ENCODE assay signal across 31 cellular contexts in genomic region chr3:10665611-10666010, GRCh38.
"Had no signal": no experiment of that assay in that cellular context is flagged by ENCODE, and none has a peak within 500 bp of the region (broad histone marks: within the 10 kb centered on the region; RNA-seq: fewer than 3 reads in every experiment).

No MANE protein-coding gene starts in this region.

- H3K27me3 ChIP-seq: neural progenitor cell, ovary had no signal

- H3K9me3 Mint-ChIP-seq: mesothelial cell of epicardium; natural killer cell; nephron progenitor cell; neural progenitor cell; stimulated activated effector memory CD8-positive, alpha-beta T cell treated with anti-CD3 and anti-CD28 coated beads, Interleukin-12 subunit alpha, Interleukin-12 subunit beta, amount 100 ng/mL, for 72 hours; stimulated activated naive CD8-positive, alpha-beta T cell treated with anti-CD3 and anti-CD28 coated beads, Interleukin-15, Interleukin-2, amounts not matched to agents 100 ng/mL and 50 ng/mL, for 24 hours had no signal

- H3K4me3 Mint-ChIP-seq: mesothelial cell of epicardium; naive B cell; natural killer cell; nephron progenitor cell; stimulated activated effector memory CD8-positive, alpha-beta T cell treated with anti-CD3 and anti-CD28 coated beads, Interleukin-12 subunit alpha, Interleukin-12 subunit beta, amount 100 ng/mL, for 72 hours; stimulated activated naive CD8-positive, alpha-beta T cell treated with anti-CD3 and anti-CD28 coated beads, Interleukin-15, Interleukin-2, amounts not matched to agents 100 ng/mL and 50 ng/mL, for 24 hours had no signal

- H3K36me3 Mint-ChIP-seq: mesothelial cell of epicardium; naive B cell; natural killer cell; neural progenitor cell; stimulated activated effector memory CD8-positive, alpha-beta T cell treated with anti-CD3 and anti-CD28 coated beads, Interleukin-12 subunit alpha, Interleukin-12 subunit beta, amount 100 ng/mL, for 72 hours had no signal

- H3K9ac ChIP-seq: neural progenitor cell had no signal

- H3K27ac ChIP-seq: left lung, neural progenitor cell, neutrophil, ovary, prostate gland, sigmoid colon, spleen, suprapubic skin, thoracic aorta, tibial artery, upper lobe of right lung had no signal

- FAIRE-seq: keratinocyte, small intestine, urothelium cell line had no signal

- ATAC-seq: left cardiac atrium; left lung; right cardiac atrium; stimulated activated effector memory CD8-positive, alpha-beta T cell treated with anti-CD3 and anti-CD28 coated beads, Interleukin-12 subunit alpha, Interleukin-12 subunit beta, amount 100 ng/mL, for 72 hours had no signal

- H3K9me3 ChIP-seq: neutrophil, prostate gland, suprapubic skin, thoracic aorta, tibial artery, upper lobe of right lung had no signal

- H3K4me3 ChIP-seq: left lung, lung, neural progenitor cell, ovary, prostate gland, sigmoid colon, spleen, suprapubic skin, thoracic aorta, tibial artery, upper lobe of right lung had no signal

- H3K36me3 ChIP-seq: left lung, neural progenitor cell, neutrophil, ovary, prostate gland, sigmoid colon, spleen, suprapubic skin, thoracic aorta, tibial artery, upper lobe of right lung had no signal

- H3K4me1 Mint-ChIP-seq: mesothelial cell of epicardium had no signal

- H3K4me1 ChIP-seq: left lung, prostate gland, suprapubic skin, tibial artery, upper lobe of right lung had no signal

- DNase-seq: hippocampal formation; kidney glomerular epithelial cell; left cardiac atrium; mesendoderm; naive B cell; natural killer cell; nephron progenitor cell; ovary; posterior cingulate gyrus; retina; right cardiac atrium; sigmoid colon; small intestine; spleen; stimulated activated CD4-positive, alpha-beta T cell treated with anti-CD3 and anti-CD28 coated beads, Interleukin-4, amount 100 ng/mL, for 24 hours; stimulated activated naive CD4-positive, alpha-beta T cell; tibial artery; trophoblast cell; upper lobe of right lung had no signal

- H3K27ac Mint-ChIP-seq: mesothelial cell of epicardium; naive B cell; natural killer cell; nephron progenitor cell; neural progenitor cell; stimulated activated effector memory CD8-positive, alpha-beta T cell treated with anti-CD3 and anti-CD28 coated beads, Interleukin-12 subunit alpha, Interleukin-12 subunit beta, amount 100 ng/mL, for 72 hours; stimulated activated naive CD8-positive, alpha-beta T cell treated with anti-CD3 and anti-CD28 coated beads, Interleukin-15, Interleukin-2, amounts not matched to agents 100 ng/mL and 50 ng/mL, for 24 hours had no signal

- H2AFZ ChIP-seq: neural progenitor cell had no signal
